In genomic region chr12:106897082-106897481, GRCh38 we compare ENCODE assay signal across 15 cellular contexts. TPM values are rescaled to one million over a fixed set of nuclear protein-coding genes. Genes with fewer than 3 reads are reported as not detected.
DNase-seq lines count a peak whose midpoint lies in the region; TF ChIP-seq lines count a peak whose summit lies in the region.
"Had no signal": no experiment of that assay in that cellular context is flagged by ENCODE, and none has a peak within 500 bp of the region (broad histone marks: within the 10 kb centered on the region; RNA-seq: fewer than 3 reads in every experiment).

No MANE protein-coding gene starts in this region.

- H2BK5ac ChIP-seq in H9 (ENCODE audit: insufficient read length, low read length), result no peak overlapping the region

- intact Hi-C loops in breast epithelium (cut with DNase I; ENCODE audit: low total_unique reads), result no loop called here

- H2BK20ac ChIP-seq in H9 (ENCODE audit: low read depth, low read length, poor library complexity, severe bottlenecking), result no peak overlapping the region

- no peak for TF ChIP-seq CTCF in breast epithelium (IDR thresholded peaks at IDR 0.05)
- TF ChIP-seq CTCF in H9 (conservative IDR thresholded peaks at IDR 0.05), result no peak

- H3K27ac ChIP-seq in breast epithelium, result no peak overlapping the region
- no peak overlapping the region for H3K27ac ChIP-seq in H9 (ENCODE audit: insufficient read length, low read depth, low read length)
- H3K27ac ChIP-seq: coronary artery had no signal

- no peak overlapping the region for H3K14ac ChIP-seq in H9 (ENCODE audit: insufficient read depth, low read length)

- H2BK15ac ChIP-seq in H9 (ENCODE audit: low read depth, low read length), result no peak overlapping the region

- H3K23ac ChIP-seq in H9 (ENCODE audit: insufficient read length, low read depth, low read length), result no peak overlapping the region

- H4K91ac ChIP-seq in H9 (ENCODE audit: insufficient read length, low read depth, low read length), result no peak overlapping the region

- H3T11ph ChIP-seq in H9 (ENCODE audit: low read length), result no peak overlapping the region

- H3K4me3 Mint-ChIP-seq in H9, result no peak overlapping the region; a peak in 1 of 5 replicates
- H3K4me3 Mint-ChIP-seq: activated naive CD4-positive, alpha-beta T cell treated with anti-CD3 and anti-CD28 coated beads, Interleukin-2, amount 10 ng/mL, durations not matched to agents 7 days and 5 days; B cell; IgD-negative memory B cell had no signal

- H2BK120ac ChIP-seq in H9 (ENCODE audit: low read depth, low read length, poor library complexity, severe bottlenecking), result no peak overlapping the region

- WGBS in H9 (ENCODE audit: extremely low coverage, insufficient read length, low lambda C conversion rate), result no CpG with 5 or more reads among the region's 6 CpGs

- no peaks in the 10 kb centered on the region for H3K9me3 ChIP-seq in breast epithelium
- H3K9me3 ChIP-seq in H9 (ENCODE audit: control insufficient read depth, low read depth, low read length), result no peaks in the 10 kb centered on the region

- no peak for TF ChIP-seq POLR2A in breast epithelium (IDR thresholded peaks at IDR 0.05)

- H3K79me1 ChIP-seq in H9 (ENCODE audit: insufficient read depth, low read depth, low read length, poor library complexity, severe bottlenecking), result no peaks in the 10 kb centered on the region

- H3K4ac ChIP-seq in H9 (ENCODE audit: low read depth, low read length), result no peak overlapping the region

- H4K20me1 ChIP-seq in H9 (ENCODE audit: control insufficient read depth, insufficient read depth, insufficient read length), result no peaks in the 10 kb centered on the region

- H2BK12ac ChIP-seq in H9 (ENCODE audit: insufficient read length, low read depth, low read length), result no peak overlapping the region

- H2AK5ac ChIP-seq in H9 (ENCODE audit: insufficient read length, low read length), result no peak overlapping the region

- DNase-seq in T47D (ENCODE audit: low read depth in 1 of 2, low spot score in 1 of 2) (peak; percentile 19 to 66), breast epithelium (ENCODE audit: low spot score in 2 of 2) (no peak), NCI-H69 (lab: John Stamatoyannopoulos, UW) (peak; percentile 71), dermis blood vessel endothelial cell (peak; percentile 31), H9 (no peak), NCI-H187 treated with DMSO at 0.1 percent for 48 hours (lab: John Stamatoyannopoulos, UW) (no peak), T1000 (lab: John Stamatoyannopoulos, UW) (no peak)
- no peak for DNase-seq in activated CD8-positive, alpha-beta memory T cell treated with anti-CD3 and anti-CD28 coated beads, Interleukin-2, amount 50 U/mL, for 4 hours
- DNase-seq: activated naive CD4-positive, alpha-beta T cell treated with anti-CD3 and anti-CD28 coated beads, Interleukin-2, amount 10 ng/mL, durations not matched to agents 7 days and 5 days; foreskin melanocyte; NCI-H2227 treated with DMSO at 0.1 percent for 48 hours; stimulated activated naive CD8-positive, alpha-beta T cell treated with anti-CD3 and anti-CD28 coated beads, Interleukin-15, Interleukin-2, amounts not matched to agents 100 U/mL and 50 U/mL, for 24 hours had no signal

- H3K36me3 ChIP-seq in breast epithelium, result no peaks in the 10 kb centered on the region

- no peak overlapping the region for H3K27ac Mint-ChIP-seq in H9
- H3K27ac Mint-ChIP-seq: activated naive CD4-positive, alpha-beta T cell treated with anti-CD3 and anti-CD28 coated beads, Interleukin-2, amount 10 ng/mL, durations not matched to agents 7 days and 5 days; B cell; IgD-negative memory B cell had no signal

- H4K5ac ChIP-seq in H9 (ENCODE audit: insufficient read length, low read depth, low read length), result no peak overlapping the region

- H3K4me1 Mint-ChIP-seq in H9, result peaks cover 18 to 22% of the 10 kb centered on the region in 2 experiments
- H3K4me1 Mint-ChIP-seq: B cell, IgD-negative memory B cell had no signal

- in situ Hi-C loops in T47D (cut with HindIII; ENCODE audit: low pct_unique_long_range_greater_than_20kb, low sequenced_read_pairs), result no loop called here

- no peak overlapping the region for H3K4me2 ChIP-seq in H9 (ENCODE audit: insufficient read depth, insufficient read length, low read length)

- H2AFZ ChIP-seq in H9 (ENCODE audit: low read length), result no peak overlapping the region

- H3K4me1 ChIP-seq in breast epithelium (no peaks in the 10 kb centered on the region), H9 (ENCODE audit: insufficient read depth, low read length) (peaks cover 4% of the 10 kb centered on the region; the same call in 1 of the 2 replicates)

- H3K9me3 Mint-ChIP-seq in H9, result no peaks in the 10 kb centered on the region; a peak in 1 of 5 replicates

- H3K18ac ChIP-seq in H9 (ENCODE audit: insufficient read length, low read depth, low read length), result no peak overlapping the region

- H3K56ac ChIP-seq in H9 (ENCODE audit: insufficient read length, low read depth, low read length), result no peak overlapping the region

- peaks cover 25% of the 10 kb centered on the region for H3K27me3 Mint-ChIP-seq in H9 (ENCODE audit: low read depth)

- H3K27me3 ChIP-seq in breast epithelium (no peaks in the 10 kb centered on the region), H9 (ENCODE audit: insufficient read depth, low read length) (0 out of 2 replicates have a peak, but pooled peaks cover 2% of the 10 kb centered on the region)

- no peak overlapping the region for H3K9ac ChIP-seq in H9 (ENCODE audit: extremely low read depth, insufficient read length, low read length)

- no peak overlapping the region for H3K4me3 ChIP-seq in breast epithelium
- H3K4me3 ChIP-seq: coronary artery had no signal

- no peak overlapping the region for H4K8ac ChIP-seq in H9 (replicated peaks; ENCODE audit: insufficient read length, low read depth, low read length)

- H3K79me2 ChIP-seq in H9 (ENCODE audit: insufficient read depth, low read length), result no peaks in the 10 kb centered on the region

- no peaks in the 10 kb centered on the region for H3K23me2 ChIP-seq in H9 (ENCODE audit: insufficient read length, low read depth, low read length, poor library complexity, severe bottlenecking)

- no peaks in the 10 kb centered on the region for H3K36me3 Mint-ChIP-seq in H9 (ENCODE audit: insufficient read depth in 1 of 3, low read depth in 3 of 3)
- H3K36me3 Mint-ChIP-seq: activated naive CD4-positive, alpha-beta T cell treated with anti-CD3 and anti-CD28 coated beads, Interleukin-2, amount 10 ng/mL, durations not matched to agents 7 days and 5 days; IgD-negative memory B cell had no signal

RNA-seq across cellular contexts. Expression of gene TMEM263, which starts 58.6 kb away (rescaled TPM):
- total RNA-seq in breast epithelium (10 to 100 TPM; 28.8 to 44.2 (median 37.0) TPM), dermis blood vessel endothelial cell (46.8 and 48.1 TPM in 2 replicates), H9 (2021) (10.7 and 11.8 TPM in 2 replicates)

Comparison
In these comparisons a context has a peak if more than half of its experiments do, and no peak if none do; other contexts are left out.
1. DNase-seq: peak in T47D (2 of 2), NCI-H69 (single experiment) and dermis blood vessel endothelial cell (single experiment); none in breast epithelium (0 of 2), H9 (single experiment), NCI-H187 treated with DMSO at 0.1 percent for 48 hours (single experiment), activated CD8-positive, alpha-beta memory T cell treated with anti-CD3 and anti-CD28 coated beads, Interleukin-2, amount 50 U/mL, for 4 hours (single experiment) and T1000 (single experiment).